1 cellular context compared by ENCODE assay signal in genomic region chr20:44355503-44356352, GRCh38.
TF ChIP-seq lines count a peak whose summit lies in the region.

Gene HNF4A (plus strand): TSS chr20:44355699. CDS start chr20:44355805, 106 bp downstream.

TF ChIP-seq in HepG2, 621 proteins besides CTCF, POLR2A, EP300 and RAD21 (continued from another document and continues in another):
- peak; percentile 93 for TF ChIP-seq ZNF318 (CRISPR knock-in tag; IDR thresholded peaks at IDR 0.05)
- no peak for TF ChIP-seq ZNF75D (CRISPR knock-in tag; IDR thresholded peaks at IDR 0.05; ENCODE audit: borderline replicate concordance)
- 0 out of 2 replicates have a peak, but pooled peaks have one; percentile 68 for TF ChIP-seq TMF1 (CRISPR knock-in tag; IDR thresholded peaks at IDR 0.05; ENCODE audit: low read depth)
- no peak; the same call in 1 of the 2 replicates for TF ChIP-seq AKAP8 (CRISPR knock-in tag; IDR thresholded peaks at IDR 0.05)
- peak; percentile 95 for TF ChIP-seq ZFP91 (CRISPR knock-in tag; IDR thresholded peaks at IDR 0.05; ENCODE audit: borderline replicate concordance)
- peak; percentile 87 for TF ChIP-seq ZEB1 (IDR thresholded peaks at IDR 0.05; ENCODE audit: insufficient replicate concordance, low read depth)
- 0 out of 2 replicates have a peak, but pooled peaks have one; percentile 3 for TF ChIP-seq HMG20B (CRISPR knock-in tag; conservative IDR thresholded peaks at IDR 0.05)
- TF ChIP-seq E2F1 (CRISPR knock-in tag; IDR thresholded peaks at IDR 0.05), result peak; percentile 80
- peak; percentile 83 for TF ChIP-seq HIC2 (CRISPR knock-in tag; IDR thresholded peaks at IDR 0.05; ENCODE audit: low read depth)
- peak; percentile 98 for TF ChIP-seq ZNF598 (CRISPR knock-in tag; IDR thresholded peaks at IDR 0.05; ENCODE audit: borderline replicate concordance)
- TF ChIP-seq GLI4 (CRISPR knock-in tag; IDR thresholded peaks at IDR 0.05; ENCODE audit: borderline replicate concordance), result peak; percentile 74; the same call in 1 of the 2 replicates
- TF ChIP-seq HDAC2 (CRISPR knock-in tag; IDR thresholded peaks at IDR 0.05), result peak; percentile 73
- no peak; the same call in 1 of the 2 replicates for TF ChIP-seq ZNF790 (CRISPR knock-in tag; IDR thresholded peaks at IDR 0.05; ENCODE audit: borderline replicate concordance)
- TF ChIP-seq ZNF431 (CRISPR knock-in tag; IDR thresholded peaks at IDR 0.05; ENCODE audit: borderline replicate concordance, low read depth), result peak; percentile 64
- TF ChIP-seq PRPF4 (IDR thresholded peaks at IDR 0.05; ENCODE audit: low read depth, low read length, poor library complexity, severe bottlenecking), result no peak
- TF ChIP-seq ATF7 (IDR thresholded peaks at IDR 0.05), result no peak
- peak; percentile 79 for TF ChIP-seq ATF7 (CRISPR knock-in tag; IDR thresholded peaks at IDR 0.05)
- peak; percentile 99 for TF ChIP-seq CSRNP1 (CRISPR knock-in tag; IDR thresholded peaks at IDR 0.05)
- peak; percentile 99 for TF ChIP-seq PAX8 (CRISPR knock-in tag; IDR thresholded peaks at IDR 0.05; ENCODE audit: borderline replicate concordance)
- TF ChIP-seq FOXP1 (IDR thresholded peaks at IDR 0.05), result no peak
- TF ChIP-seq FOXP1 (CRISPR knock-in tag; IDR thresholded peaks at IDR 0.05), result no peak
- peak; percentile 70 for TF ChIP-seq XRCC5 (optimal IDR thresholded peaks at IDR 0.05; ENCODE audit: low read length)
- no peak; the same call in 1 of the 2 replicates for TF ChIP-seq ZNF235 (CRISPR knock-in tag; IDR thresholded peaks at IDR 0.05; ENCODE audit: borderline replicate concordance)
- TF ChIP-seq POLR2G (IDR thresholded peaks at IDR 0.05; ENCODE audit: low read depth, low read length), result peak; percentile 99
- no peak for TF ChIP-seq ZNF557 (CRISPR knock-in tag; IDR thresholded peaks at IDR 0.05)
- no peak for TF ChIP-seq ZNF572 (CRISPR knock-in tag; IDR thresholded peaks at IDR 0.05)
- no peak for TF ChIP-seq PLSCR1 (CRISPR knock-in tag; IDR thresholded peaks at IDR 0.05; ENCODE audit: borderline replicate concordance)
- peak; percentile 78; the same call in 1 of the 2 replicates for TF ChIP-seq SETDB1 (CRISPR knock-in tag; IDR thresholded peaks at IDR 0.05; ENCODE audit: borderline replicate concordance)
- TF ChIP-seq ZNF660 (CRISPR knock-in tag; IDR thresholded peaks at IDR 0.05; ENCODE audit: borderline replicate concordance, low read depth), result peak; percentile 94; the same call in 1 of the 2 replicates
- peak; percentile 89 for TF ChIP-seq UBTF (CRISPR knock-in tag; IDR thresholded peaks at IDR 0.05)
- TF ChIP-seq ZBTB4 (CRISPR knock-in tag; IDR thresholded peaks at IDR 0.05; ENCODE audit: borderline replicate concordance), result peak; percentile 91; the same call in 1 of the 2 replicates
- no peak for TF ChIP-seq NFATC3 (CRISPR knock-in tag; IDR thresholded peaks at IDR 0.05)
- peak; percentile 79; the same call in 1 of the 2 replicates for TF ChIP-seq REPIN1 (CRISPR knock-in tag; IDR thresholded peaks at IDR 0.05; ENCODE audit: borderline replicate concordance, low read depth)
- peak in 1 of 2 experiments; percentile 93; a peak in 2 of 4 replicates for TF ChIP-seq KLF16 (CRISPR knock-in tag; IDR thresholded peaks at IDR 0.05)
